Comparison of ENCODE assay signal across 2 cellular contexts in genomic region chr6:110529907-110530306, GRCh38.
A peak's percentile ranks its signal among the peaks of the same experiment; 100 is the strongest.
TF ChIP-seq lines count a peak whose summit lies in the region.

No MANE protein-coding gene starts in this region.

TF ChIP-seq in IMR-90, 13 proteins besides CTCF, POLR2A, EP300 and RAD21:
- TF ChIP-seq NFE2L2 (IDR thresholded peaks at IDR 0.05; ENCODE audit: low read depth, low read length) (no peak), MXI1 (IDR thresholded peaks at IDR 0.05; ENCODE audit: borderline replicate concordance, low read depth, low read length) (no peak), MAZ (IDR thresholded peaks at IDR 0.05; ENCODE audit: borderline replicate concordance, low read depth, low read length) (no peak), BHLHE40 (IDR thresholded peaks at IDR 0.05; ENCODE audit: low read depth, low read length) (no peak), MAFK (IDR thresholded peaks at IDR 0.05; ENCODE audit: low read depth, low read length) (no peak), ELK1 (IDR thresholded peaks at IDR 0.05; ENCODE audit: borderline replicate concordance, low read depth, low read length) (no peak), RCOR1 (IDR thresholded peaks at IDR 0.05; ENCODE audit: insufficient replicate concordance, low read length) (no peak), CEBPB (IDR thresholded peaks at IDR 0.05; ENCODE audit: low read depth, low read length) (no peak), FOS (IDR thresholded peaks at IDR 0.05; ENCODE audit: low read depth, low read length) (no peak), RFX5 (IDR thresholded peaks at IDR 0.05; ENCODE audit: low read depth, low read length) (no peak), USF2 (IDR thresholded peaks at IDR 0.05; ENCODE audit: low read depth, low read length) (no peak), SMC3 (IDR thresholded peaks at IDR 0.05; ENCODE audit: low read depth, low read length) (no peak), CHD1 (IDR thresholded peaks at IDR 0.05; ENCODE audit: low read depth, low read length) (no peak)

TF ChIP-seq in K562, 482 proteins besides CTCF, POLR2A, EP300 and RAD21:
- TF ChIP-seq SUPT5H (IDR thresholded peaks at IDR 0.05) (no peak), ZNF239 (CRISPR knock-in tag; IDR thresholded peaks at IDR 0.05) (peak; percentile 58; the same call in 1 of the 2 replicates)
